35 cellular contexts compared by ENCODE assay signal in genomic region chr1:162385702-162386101, GRCh38. TPM values are rescaled to one million over a fixed set of nuclear protein-coding genes. Genes with fewer than 3 reads are reported as not detected.
"Had no signal": no experiment of that assay in that cellular context is flagged by ENCODE, and none has a peak within 500 bp of the region (broad histone marks: within the 10 kb centered on the region; RNA-seq: fewer than 3 reads in every experiment).

No MANE protein-coding gene starts in this region.

- H3K4me1 Mint-ChIP-seq: central memory CD8-positive, alpha-beta T cell had no signal

- H3K4me1 ChIP-seq: heart right ventricle, lower lobe of right lung, uterus had no signal

- H3K27me3 ChIP-seq: foreskin keratinocyte, heart right ventricle, neutrophil, ovary, right lobe of liver, tibial nerve, uterus had no signal

- DNase-seq: activated CD4-positive, alpha-beta memory T cell treated with anti-CD3 and anti-CD28 coated beads for 36 hours; activated CD4-positive, alpha-beta T cell treated with anti-CD3 and anti-CD28 coated beads, Interleukin-2, amount 10 ng/mL, durations not matched to agents 24 days and 14 days; activated CD4-positive, CD25-positive, alpha-beta regulatory T cell treated with anti-CD3 and anti-CD28 coated beads, Interleukin-2, amount 50 U/mL, for 72 hours; activated naive CD8-positive, alpha-beta T cell treated with anti-CD3 and anti-CD28 coated beads, Interleukin-2, amount 50 U/mL, for 24 hours; activated T-cell treated with anti-CD3 and anti-CD28 coated beads, Interleukin-2, amount 50 U/mL, for 48 hours; effector memory CD4-positive, alpha-beta T cell; foreskin keratinocyte; heart right ventricle; kidney glomerular epithelial cell; lower lobe of right lung; mesenchymal stem cell; natural killer cell; ovary; right lobe of liver; stimulated activated CD4-positive, alpha-beta T cell treated with anti-CD3 and anti-CD28 coated beads, Interleukin-2, amount 100 ng/mL, for 48 hours; stimulated activated naive CD4-positive, alpha-beta T cell treated with Interleukin-2 at 50 U/mL for 16 hours; T1000; uterus had no signal

- H3K9me3 Mint-ChIP-seq: activated CD4-positive, alpha-beta memory T cell treated with anti-CD3 and anti-CD28 coated beads for 36 hours; activated CD4-positive, alpha-beta T cell treated with anti-CD3 and anti-CD28 coated beads, Interleukin-2, amount 10 ng/mL, durations not matched to agents 24 days and 14 days; activated naive CD4-positive, alpha-beta T cell treated with anti-CD3 and anti-CD28 coated beads, Interleukin-2, amount 50 U/mL, for 24 hours; activated naive CD8-positive, alpha-beta T cell treated with anti-CD3 and anti-CD28 coated beads, Interleukin-2, amount 50 U/mL, for 24 hours; activated T-helper 2 cell treated with anti-CD3 and anti-CD28 coated beads, Interferon-gamma antibody, Interleukin-2, Interleukin-4, amounts not matched to agents 10 μg/mL and 5 μg/mL and 100 μg/mL, durations not matched to agents 14 hours and 24 hours and 36 hours; central memory CD8-positive, alpha-beta T cell; natural killer cell had no signal

- H3K4me3 Mint-ChIP-seq: activated CD4-positive, alpha-beta memory T cell treated with anti-CD3 and anti-CD28 coated beads for 36 hours; activated CD4-positive, alpha-beta T cell treated with anti-CD3 and anti-CD28 coated beads, Interleukin-2, amount 10 ng/mL, durations not matched to agents 24 days and 14 days; activated naive CD4-positive, alpha-beta T cell treated with anti-CD3 and anti-CD28 coated beads, Interleukin-2, amount 50 U/mL, for 24 hours; activated naive CD8-positive, alpha-beta T cell treated with anti-CD3 and anti-CD28 coated beads, Interleukin-2, amount 50 U/mL, for 24 hours; central memory CD8-positive, alpha-beta T cell; natural killer cell had no signal

- ATAC-seq: activated naive CD8-positive, alpha-beta T cell treated with anti-CD3 and anti-CD28 coated beads, Interleukin-2, amount 50 U/mL, for 24 hours; esophagus mucosa; foreskin keratinocyte; heart right ventricle; left lobe of liver; lower lobe of right lung; natural killer cell; right lobe of liver had no signal

- H3K9me3 ChIP-seq: heart right ventricle, lower lobe of right lung, neutrophil, ovary, right lobe of liver, tibial nerve, uterus had no signal

- H3K36me3 Mint-ChIP-seq: activated CD4-positive, alpha-beta memory T cell treated with anti-CD3 and anti-CD28 coated beads for 36 hours; activated naive CD4-positive, alpha-beta T cell treated with anti-CD3 and anti-CD28 coated beads, Interleukin-2, amount 50 U/mL, for 24 hours; natural killer cell had no signal

- H3K27ac Mint-ChIP-seq: activated CD4-positive, alpha-beta memory T cell treated with anti-CD3 and anti-CD28 coated beads for 36 hours; activated CD4-positive, alpha-beta T cell treated with anti-CD3 and anti-CD28 coated beads, Interleukin-2, amount 10 ng/mL, durations not matched to agents 24 days and 14 days; activated naive CD4-positive, alpha-beta T cell treated with anti-CD3 and anti-CD28 coated beads, Interleukin-2, amount 50 U/mL, for 24 hours; activated naive CD8-positive, alpha-beta T cell treated with anti-CD3 and anti-CD28 coated beads, Interleukin-2, amount 50 U/mL, for 24 hours; activated T-helper 2 cell treated with anti-CD3 and anti-CD28 coated beads, Interferon-gamma antibody, Interleukin-2, Interleukin-4, amounts not matched to agents 10 μg/mL and 5 μg/mL and 100 μg/mL, durations not matched to agents 14 hours and 24 hours and 36 hours; natural killer cell; progenitor cell of endocrine pancreas had no signal

- H3K27ac ChIP-seq: foreskin keratinocyte, heart right ventricle, lower lobe of right lung, neutrophil, ovary, tibial nerve, uterus had no signal

- H3K4me3 ChIP-seq: heart right ventricle, lower lobe of right lung, ovary, right lobe of liver, tibial nerve, uterus had no signal

- H3K36me3 ChIP-seq: heart right ventricle, lower lobe of right lung, ovary, uterus had no signal

RNA-seq across cellular contexts. Expression of gene C1orf226, which starts 4.2 kb away (rescaled TPM):
- total RNA-seq: activated CD4-positive, alpha-beta T cell treated with anti-CD3 and anti-CD28 coated beads, Interleukin-2, amount 10 ng/mL, durations not matched to agents 24 days and 14 days; mononuclear cell; T-helper 1 cell treated with Interleukin-12 subunit alpha and Interleukin-12 subunit beta and Interleukin-4 antibody, amounts not matched to agents 30 ng/mL and 1 ng/mL, for 36 hours had no signal

RNA-seq across cellular contexts. Expression of gene SPATA46, which starts 9.0 kb away (rescaled TPM):
- total RNA-seq: activated CD4-positive, alpha-beta memory T cell treated with anti-CD3 and anti-CD28 coated beads for 36 hours; activated CD4-positive, alpha-beta T cell treated with anti-CD3 and anti-CD28 coated beads, Interleukin-2, amount 10 ng/mL, durations not matched to agents 24 days and 14 days; activated T-helper 2 cell treated with anti-CD3 and anti-CD28 coated beads, Interferon-gamma antibody, Interleukin-2, Interleukin-4, amounts not matched to agents 10 μg/mL and 5 μg/mL and 100 μg/mL, durations not matched to agents 14 hours and 24 hours and 36 hours; bronchial epithelial cell; dermis microvascular lymphatic vessel endothelial cell; endothelial cell of umbilical vein; esophagus mucosa; foreskin keratinocyte; glomerular endothelial cell; heart right ventricle; left lobe of liver; lower lobe of right lung; mononuclear cell; natural killer cell; ovary; progenitor cell of endocrine pancreas; renal cortical epithelial cell; right lobe of liver; skeletal muscle tissue; T-helper 1 cell treated with Interleukin-12 subunit alpha and Interleukin-12 subunit beta and Interleukin-4 antibody, amounts not matched to agents 30 ng/mL and 1 ng/mL, for 36 hours; temporal lobe; tibial nerve; uterus had no signal
- polyA plus RNA-seq: endothelial cell of umbilical vein, foreskin keratinocyte, heart right ventricle, ovary had no signal

RNA-seq across cellular contexts. Expression of gene SH2D1B, which starts 26.2 kb away (rescaled TPM):
- total RNA-seq: activated CD4-positive, alpha-beta memory T cell treated with anti-CD3 and anti-CD28 coated beads for 36 hours; activated CD4-positive, alpha-beta T cell treated with anti-CD3 and anti-CD28 coated beads, Interleukin-2, amount 10 ng/mL, durations not matched to agents 24 days and 14 days; bronchial epithelial cell; dermis microvascular lymphatic vessel endothelial cell; endothelial cell of umbilical vein; foreskin keratinocyte; glomerular endothelial cell; progenitor cell of endocrine pancreas; renal cortical epithelial cell; T-helper 1 cell treated with Interleukin-12 subunit alpha and Interleukin-12 subunit beta and Interleukin-4 antibody, amounts not matched to agents 30 ng/mL and 1 ng/mL, for 36 hours; temporal lobe; tibial nerve had no signal
- polyA plus RNA-seq: endothelial cell of umbilical vein, foreskin keratinocyte had no signal
